In the genomic region with DNA sequence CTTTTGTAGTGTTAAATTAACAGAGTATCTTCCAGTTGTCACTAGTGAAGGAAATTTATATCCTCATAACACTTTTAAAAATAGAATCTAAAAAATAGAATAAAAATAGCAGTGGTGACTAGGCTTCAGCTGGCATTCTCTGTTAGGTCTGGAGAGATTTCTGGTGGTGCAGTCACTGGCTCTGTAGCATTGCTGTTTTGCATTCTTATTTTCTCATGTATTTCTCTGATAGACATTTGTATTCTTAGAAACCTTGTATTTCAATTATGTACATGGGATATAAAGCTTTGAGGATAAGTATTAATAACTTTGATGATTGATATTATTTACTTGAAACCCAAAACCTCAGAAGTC, we compare ENCODE assay signal across 23 cellular contexts.
A peak's percentile ranks its signal among the peaks of the same experiment; 100 is the strongest.
DNase-seq lines count a peak whose midpoint lies in the region; ATAC-seq and TF ChIP-seq lines count a peak whose summit lies in the region.
"Had no signal": no experiment of that assay in that cellular context is flagged by ENCODE, and none has a peak within 500 bp of the region (broad histone marks: within the 10 kb centered on the region; RNA-seq: fewer than 3 reads in every experiment).

No MANE protein-coding gene starts in this region.

- H3K36me3 Mint-ChIP-seq in osteocyte (ENCODE audit: unreplicated experiment) = peaks cover 4% of the 10 kb centered on the region

- TF ChIP-seq POLR2A in gastroesophageal sphincter (IDR thresholded peaks at IDR 0.05) = no peak
- no peak for TF ChIP-seq POLR2A in vagina (IDR thresholded peaks at IDR 0.05)

- no peaks in the 10 kb centered on the region for H3K27me3 Mint-ChIP-seq in osteocyte (ENCODE audit: unreplicated experiment)
- H3K27me3 Mint-ChIP-seq: activated CD4-positive, alpha-beta memory T cell treated with anti-CD3 and anti-CD28 coated beads, Interleukin-2, amount 10 ng/mL, durations not matched to agents 7 days and 5 days; activated naive CD8-positive, alpha-beta T cell treated with anti-CD3 and anti-CD28 coated beads for 36 hours had no signal

- no peak overlapping the region for H3K4me3 Mint-ChIP-seq in osteocyte (ENCODE audit: unreplicated experiment)
- H3K4me3 Mint-ChIP-seq: activated CD4-positive, alpha-beta memory T cell treated with anti-CD3 and anti-CD28 coated beads, Interleukin-2, amount 10 ng/mL, durations not matched to agents 7 days and 5 days; activated naive CD8-positive, alpha-beta T cell treated with anti-CD3 and anti-CD28 coated beads for 36 hours had no signal

- H3K36me3 ChIP-seq in Karpas-422 (ENCODE audit: insufficient read depth, low read length) = no peaks in the 10 kb centered on the region; the same call in 1 of the 2 replicates
- H3K36me3 ChIP-seq in gastroesophageal sphincter = peaks cover 4 to 6% of the 10 kb centered on the region in 2 donors
- no peaks in the 10 kb centered on the region for H3K36me3 ChIP-seq in vagina
- no peaks in the 10 kb centered on the region for H3K36me3 ChIP-seq in mesendoderm (ENCODE audit: control insufficient read depth, insufficient read depth, low read length)

- no peak overlapping the region for H4K8ac ChIP-seq in mesendoderm (ENCODE audit: low read depth, low read length)

- no peaks in the 10 kb centered on the region for H4K20me1 ChIP-seq in Karpas-422 (ENCODE audit: insufficient read depth, low read depth, low read length)

- H2BK5ac ChIP-seq in mesendoderm (ENCODE audit: low read length) = no peak overlapping the region

- no peak overlapping the region for H3K4me2 ChIP-seq in Karpas-422 (ENCODE audit: low read depth, low read length, poor library complexity, severe bottlenecking)
- H3K4me2 ChIP-seq in mesendoderm (ENCODE audit: low read length) = no peak overlapping the region
- H3K4me2 ChIP-seq: hepatocyte had no signal

- no peaks in the 10 kb centered on the region for H3K27me3 ChIP-seq in Karpas-422 (ENCODE audit: low read length)
- no peaks in the 10 kb centered on the region for H3K27me3 ChIP-seq in gastroesophageal sphincter
- no peaks in the 10 kb centered on the region for H3K27me3 ChIP-seq in vagina
- no peaks in the 10 kb centered on the region for H3K27me3 ChIP-seq in mesendoderm (ENCODE audit: insufficient read depth, low read length, poor library complexity)
- H3K27me3 ChIP-seq: body of pancreas, hepatocyte had no signal

- no peak for TF ChIP-seq EP300 in gastroesophageal sphincter (IDR thresholded peaks at IDR 0.05)

- H3K9ac ChIP-seq in Karpas-422 (ENCODE audit: low read length) (no peak overlapping the region), mesendoderm (ENCODE audit: low read length) (no peak overlapping the region)

- no peak overlapping the region for H2AFZ ChIP-seq in Karpas-422 (ENCODE audit: low read length)
- H2AFZ ChIP-seq: hepatocyte had no signal

- ATAC-seq in gastroesophageal sphincter = peak; percentile 45
- ATAC-seq: body of pancreas, lower lobe of right lung, sciatic nerve had no signal

- DNase-seq in Karpas-422 (no peak), osteocyte (ENCODE audit: extremely low spot score, unreplicated experiment) (no peak), vagina (ENCODE audit: extremely low spot score in 2 of 2) (no peak), NCI-H146 (lab: John Stamatoyannopoulos, UW) (no peak), SW480 (ENCODE audit: low spot score) (no peak), mesendoderm (no peak)
- DNase-seq: activated CD4-positive, alpha-beta memory T cell treated with anti-CD3 and anti-CD28 coated beads, Interleukin-2, amount 10 ng/mL, durations not matched to agents 7 days and 5 days; activated CD4-positive, CD25-positive, alpha-beta regulatory T cell; activated naive CD8-positive, alpha-beta T cell treated with anti-CD3 and anti-CD28 coated beads for 36 hours; activated T-cell treated with anti-CD3 and anti-CD28 coated beads, Interleukin-2, amount 50 U/mL, for 1 hour; body of pancreas; COR-L47; cortex of kidney; HCEC 1CT; Kasumi-1; lower lobe of right lung; NCI-H1105; NCI-H2081; NCI-H446; NK-92 treated with Interleukin-12 subunit alpha and Interleukin-12 subunit beta, amount 100 ng/mL, for 24 hours had no signal

- H2AK5ac ChIP-seq in mesendoderm (ENCODE audit: low read length) = no peak overlapping the region

- H2BK15ac ChIP-seq in mesendoderm (replicated peaks; ENCODE audit: low read depth) = no peak overlapping the region

- no peaks in the 10 kb centered on the region for H3K9me2 ChIP-seq in Karpas-422 (replicated peaks; ENCODE audit: insufficient read depth, low read length)

- intact Hi-C loops in vagina (cut with DNase I) = loop anchor here (10.0 kb wide), 1 partner anchor 69 kb away; no protein-coding TSS in a partner anchor

- H3K9me3 Mint-ChIP-seq in osteocyte (ENCODE audit: unreplicated experiment) = no peaks in the 10 kb centered on the region
- H3K9me3 Mint-ChIP-seq: activated CD4-positive, alpha-beta memory T cell treated with anti-CD3 and anti-CD28 coated beads, Interleukin-2, amount 10 ng/mL, durations not matched to agents 7 days and 5 days; activated naive CD8-positive, alpha-beta T cell treated with anti-CD3 and anti-CD28 coated beads for 36 hours had no signal

- H3K79me2 ChIP-seq in Karpas-422 (ENCODE audit: low read length) = peaks cover 17% of the 10 kb centered on the region
- H3K79me2 ChIP-seq in mesendoderm (ENCODE audit: control insufficient read depth, insufficient read depth, low read length) = no peaks in the 10 kb centered on the region
- H3K79me2 ChIP-seq: hepatocyte had no signal

- H3K4me1 ChIP-seq in Karpas-422 (ENCODE audit: low read length) (peaks cover 16% of the 10 kb centered on the region), gastroesophageal sphincter (peaks cover 6 to 54% (median 19%) of the 10 kb centered on the region in 3 donors), vagina (no peaks in the 10 kb centered on the region), mesendoderm (ENCODE audit: control insufficient read depth, low read depth, low read length) (no peaks in the 10 kb centered on the region)

- TF ChIP-seq CTCF in gastroesophageal sphincter (IDR thresholded peaks at IDR 0.05) (no peak), osteocyte (IDR thresholded peaks at IDR 0.05) (no peak), vagina (IDR thresholded peaks at IDR 0.05) (no peak)

- H3K79me1 ChIP-seq in mesendoderm (ENCODE audit: low read length) = no peaks in the 10 kb centered on the region

- peak overlapping the region; percentile 80 for H3K27ac Mint-ChIP-seq in osteocyte (ENCODE audit: unreplicated experiment)
- H3K27ac Mint-ChIP-seq: activated CD4-positive, alpha-beta memory T cell treated with anti-CD3 and anti-CD28 coated beads, Interleukin-2, amount 10 ng/mL, durations not matched to agents 7 days and 5 days had no signal

- H3K18ac ChIP-seq in mesendoderm (ENCODE audit: low read length) = no peak overlapping the region

- H3K56ac ChIP-seq in mesendoderm (ENCODE audit: low read length) = no peak overlapping the region

- H2BK120ac ChIP-seq in mesendoderm (ENCODE audit: low read depth, low read length) = no peak overlapping the region

- H3K4ac ChIP-seq in mesendoderm (ENCODE audit: low read depth, low read length) = no peak overlapping the region

- H3K4me3 ChIP-seq in Karpas-422 (ENCODE audit: low read length) (no peak overlapping the region), gastroesophageal sphincter (no peak overlapping the region), vagina (no peak overlapping the region), mesendoderm (ENCODE audit: low read length) (no peak overlapping the region)
- H3K4me3 ChIP-seq: body of pancreas, hepatocyte, lower lobe of right lung had no signal

- no peak overlapping the region for H3K23ac ChIP-seq in mesendoderm (ENCODE audit: low read length)

- H4K5ac ChIP-seq in mesendoderm (ENCODE audit: low read length) = no peak overlapping the region

- H3K27ac ChIP-seq in Karpas-422 (ENCODE audit: low read length) (0 out of 2 replicates have a peak overlapping the region, but pooled peaks have one; percentile 7), gastroesophageal sphincter (peak overlapping the region; percentile 76 to 81 (median 80)), vagina (peak overlapping the region; percentile 19), mesendoderm (ENCODE audit: low read depth, low read length) (no peak overlapping the region)
- H3K27ac ChIP-seq: body of pancreas, hepatocyte, lower lobe of right lung had no signal

- H3K4me1 Mint-ChIP-seq in osteocyte (ENCODE audit: unreplicated experiment) = peaks cover 59% of the 10 kb centered on the region

- H3K9me3 ChIP-seq in Karpas-422 (ENCODE audit: low read length) = no peaks in the 10 kb centered on the region
- H3K9me3 ChIP-seq in gastroesophageal sphincter = no peaks in the 10 kb centered on the region
- H3K9me3 ChIP-seq in vagina = no peaks in the 10 kb centered on the region
- H3K9me3 ChIP-seq: lower lobe of right lung had no signal
